ENCODE assay signal across 7 cellular contexts in the genomic region with DNA sequence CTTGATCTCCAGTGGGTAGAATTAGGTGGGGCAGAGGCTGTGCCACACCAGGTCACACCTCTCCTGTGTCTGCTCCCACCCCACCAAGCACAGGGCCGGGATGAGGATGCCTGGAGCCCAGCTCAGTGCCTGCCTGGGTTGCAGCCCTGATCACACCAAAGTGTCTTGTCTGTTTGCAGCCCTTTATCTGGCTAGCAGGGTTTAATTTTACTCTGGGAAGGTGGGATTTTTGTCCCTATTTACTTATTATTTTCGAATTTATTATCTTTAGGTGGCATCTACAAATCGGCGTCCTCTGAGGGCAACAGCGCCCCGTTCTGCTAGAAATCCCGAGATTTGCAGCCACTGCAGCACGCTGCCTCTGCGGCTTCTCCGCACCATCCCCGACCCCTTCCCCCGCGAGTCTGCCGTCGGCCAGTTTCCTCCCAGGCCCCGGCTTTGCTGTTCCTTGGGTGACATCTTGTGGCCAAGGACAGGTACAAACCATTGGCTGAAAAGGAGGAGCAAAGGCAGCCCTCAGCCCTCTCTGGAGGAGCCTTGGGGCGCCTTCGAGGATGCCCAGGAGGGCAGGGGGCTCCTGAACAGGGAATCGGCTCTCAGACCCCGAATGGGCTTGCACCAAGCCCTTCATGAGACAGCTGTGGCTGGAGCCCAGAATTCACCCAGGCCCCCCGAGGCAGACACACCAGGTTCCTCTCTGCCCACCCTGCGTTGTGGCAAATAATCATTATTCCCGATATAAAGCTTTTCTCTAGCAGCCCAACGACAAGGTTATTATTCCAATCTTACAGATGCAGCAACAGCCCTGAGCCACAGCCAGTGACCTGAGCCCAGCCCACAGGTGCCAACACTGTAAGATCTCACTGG.
DNase-seq lines count a peak whose midpoint lies in the region; TF ChIP-seq lines count a peak whose summit lies in the region.

No MANE protein-coding gene starts in this region.

- H3K27me3 Mint-ChIP-seq in activated T-helper 2 cell treated with anti-CD3 and anti-CD28 coated beads, Interferon-gamma antibody, Interleukin-2, Interleukin-4, amounts not matched to agents 10 μg/mL and 5 μg/mL and 100 μg/mL, durations not matched to agents 14 hours and 24 hours and 36 hours (ENCODE audit: low read depth) = peaks cover 3% of the 10 kb centered on the region

- no peaks in the 10 kb centered on the region for H3K36me3 Mint-ChIP-seq in activated T-helper 2 cell treated with anti-CD3 and anti-CD28 coated beads, Interferon-gamma antibody, Interleukin-2, Interleukin-4, amounts not matched to agents 10 μg/mL and 5 μg/mL and 100 μg/mL, durations not matched to agents 14 hours and 24 hours and 36 hours (ENCODE audit: low read depth)

- peak overlapping the region in 1 of 2 donors; percentile 27 for H3K9ac ChIP-seq in stomach smooth muscle (ENCODE audit: low read length in 2 of 2)

- peak; percentile 71 for DNase-seq in Jurkat, Clone E6-1 (ENCODE audit: low read depth, low spot score)
- peak; percentile 79 for DNase-seq in RPMI8226
- DNase-seq in activated T-helper 2 cell treated with anti-CD3 and anti-CD28 coated beads, Interferon-gamma antibody, Interleukin-2, Interleukin-4, amounts not matched to agents 10 μg/mL and 5 μg/mL and 100 μg/mL, durations not matched to agents 14 hours and 24 hours and 36 hours (ENCODE audit: low spot score) = peak; percentile 44
- peak; percentile 42 for DNase-seq in foreskin melanocyte
- DNase-seq in non-pigmented ciliary epithelial cell (ENCODE audit: low read depth) = peak; percentile 37

- H3K4me1 Mint-ChIP-seq in activated T-helper 2 cell treated with anti-CD3 and anti-CD28 coated beads, Interferon-gamma antibody, Interleukin-2, Interleukin-4, amounts not matched to agents 10 μg/mL and 5 μg/mL and 100 μg/mL, durations not matched to agents 14 hours and 24 hours and 36 hours (ENCODE audit: low read depth) = peaks cover 2% of the 10 kb centered on the region

- no peaks in the 10 kb centered on the region for H3K36me3 ChIP-seq in stomach smooth muscle (ENCODE audit: control insufficient read depth in 2 of 2, insufficient read depth in 2 of 2, low read length in 2 of 2)

- intact Hi-C loops in activated T-helper 2 cell treated with anti-CD3 and anti-CD28 coated beads, Interferon-gamma antibody, Interleukin-2, Interleukin-4, amounts not matched to agents 10 μg/mL and 5 μg/mL and 100 μg/mL, durations not matched to agents 14 hours and 24 hours and 36 hours (cut with micrococcal nuclease) = loop anchor here (1.0 to 10.0 kb wide), 2 partner anchors 520 to 601 kb away; partner anchors contain the start of gene WDR38

- H3K27ac Mint-ChIP-seq in activated T-helper 2 cell treated with anti-CD3 and anti-CD28 coated beads, Interferon-gamma antibody, Interleukin-2, Interleukin-4, amounts not matched to agents 10 μg/mL and 5 μg/mL and 100 μg/mL, durations not matched to agents 14 hours and 24 hours and 36 hours = no peak overlapping the region

- no peaks in the 10 kb centered on the region for H3K9me3 ChIP-seq in stomach smooth muscle (ENCODE audit: control insufficient read depth in 2 of 2, low read length in 2 of 2)

- peaks cover 9% of the 10 kb centered on the region for H3K4me1 ChIP-seq in stomach smooth muscle (ENCODE audit: control insufficient read depth, insufficient read depth, low read length)

- peak; percentile 77 for TF ChIP-seq CTCF in GM12875 (IDR thresholded peaks at IDR 0.05; ENCODE audit: borderline replicate concordance, insufficient read depth, low read depth, low read length)

- no peak overlapping the region for H3K27ac ChIP-seq in stomach smooth muscle (ENCODE audit: low read length)

- H3K4me3 ChIP-seq in GM12875 (ENCODE audit: low read depth, low read length) (no peak overlapping the region), stomach smooth muscle (ENCODE audit: low read length in 2 of 2) (peak overlapping the region; percentile 56 to 65)
- peak overlapping the region; percentile 23 for H3K4me3 ChIP-seq in Jurkat, Clone E6-1 (ENCODE audit: low read length)

- no peaks in the 10 kb centered on the region for H3K9me3 Mint-ChIP-seq in activated T-helper 2 cell treated with anti-CD3 and anti-CD28 coated beads, Interferon-gamma antibody, Interleukin-2, Interleukin-4, amounts not matched to agents 10 μg/mL and 5 μg/mL and 100 μg/mL, durations not matched to agents 14 hours and 24 hours and 36 hours

- H3K4me3 Mint-ChIP-seq in activated T-helper 2 cell treated with anti-CD3 and anti-CD28 coated beads, Interferon-gamma antibody, Interleukin-2, Interleukin-4, amounts not matched to agents 10 μg/mL and 5 μg/mL and 100 μg/mL, durations not matched to agents 14 hours and 24 hours and 36 hours (ENCODE audit: low read depth) = peak overlapping the region; percentile 37

- no peaks in the 10 kb centered on the region for H3K27me3 ChIP-seq in stomach smooth muscle (ENCODE audit: control insufficient read depth in 1 of 2, insufficient read depth in 2 of 2, low read length in 2 of 2)
